In the genomic region with DNA sequence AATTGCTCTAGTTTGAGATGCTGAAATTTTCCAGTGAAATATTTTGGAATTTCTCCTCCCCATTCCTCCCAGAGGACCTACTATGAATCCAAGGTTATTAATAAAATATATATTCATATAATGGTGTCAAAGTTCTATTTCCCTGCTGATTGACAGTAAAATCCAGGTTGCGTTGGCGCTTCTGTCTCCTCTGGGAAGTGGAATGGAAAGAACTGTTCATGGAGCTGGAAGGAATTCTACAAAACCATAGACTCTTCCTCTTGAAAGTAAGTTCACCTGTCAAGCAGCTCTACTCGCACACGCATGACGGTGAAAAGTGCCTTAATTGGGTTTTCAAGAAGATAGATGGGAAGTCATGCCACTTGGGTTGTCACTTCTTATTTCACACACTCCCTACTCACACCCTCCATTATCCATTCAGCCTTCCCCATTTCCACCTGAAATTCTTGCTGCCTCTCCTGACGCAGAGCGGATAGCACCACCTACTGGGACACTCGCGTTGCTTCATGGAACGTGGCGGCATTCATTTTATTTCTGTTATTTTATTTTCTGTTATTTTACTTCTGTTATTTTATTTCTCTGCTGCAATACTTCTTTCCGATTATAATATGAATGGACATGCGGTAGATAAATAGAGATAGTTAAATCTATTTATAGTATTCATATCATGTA, we compare ENCODE assay signal across 8 cellular contexts.
DNase-seq lines count a peak whose midpoint lies in the region; ATAC-seq and TF ChIP-seq lines count a peak whose summit lies in the region.

No MANE protein-coding gene starts in this region.

- no peak for ATAC-seq in HG03095 (IDR thresholded peaks at IDR 0.05; ENCODE audit: unreplicated experiment)

- DNase-seq in HFFc6 (no peak), UCSD-AML1 (lab: John Stamatoyannopoulos, UW; ENCODE audit: unreplicated experiment) (peak; percentile 17), Calu3 (no peak), COLO829 (ENCODE audit: low spot score) (no peak), NCI-H2171 treated with DMSO at 0.1 percent for 48 hours (lab: John Stamatoyannopoulos, UW) (no peak)

- H3K9ac ChIP-seq in liver (ENCODE audit: low read depth in 1 of 2, low read length in 2 of 2) = no peak overlapping the region

- intact Hi-C loops in Calu3 (cut with micrococcal nuclease; ENCODE audit: unreplicated experiment) = no loop called here

- TF ChIP-seq RAD21 in liver (IDR thresholded peaks at IDR 0.05) = peak; percentile 62 to 75

- H3K27me3 ChIP-seq in liver (ENCODE audit: control insufficient read depth in 4 of 4, insufficient read depth in 4 of 4, low read length in 3 of 4) = no peaks in the 10 kb centered on the region

- H3K4me3 Mint-ChIP-seq in HFFc6 (no peak overlapping the region), Calu3 (ENCODE audit: low read depth, unreplicated experiment) (no peak overlapping the region)

- H3K36me3 Mint-ChIP-seq in HFFc6 (ENCODE audit: low read depth) (no peaks in the 10 kb centered on the region), Calu3 (ENCODE audit: insufficient read depth, unreplicated experiment) (no peaks in the 10 kb centered on the region)

- peak; percentile 77 for TF ChIP-seq CTCF in C4-2B (conservative IDR thresholded peaks at IDR 0.05)
- peak; percentile 42; the same call in 1 of the 2 replicates for TF ChIP-seq CTCF in HFFc6 (IDR thresholded peaks at IDR 0.05)
- TF ChIP-seq CTCF in liver (IDR thresholded peaks at IDR 0.05; ENCODE audit: low read depth, low read length, missing input control) = peak; percentile 14
- no peak for TF ChIP-seq CTCF in Calu3 (IDR thresholded peaks at IDR 0.05; ENCODE audit: unreplicated experiment)

- no peak overlapping the region for H3K4me3 ChIP-seq in liver (ENCODE audit: low read depth in 1 of 3, low read length in 3 of 3)

- H3K4me1 Mint-ChIP-seq in HFFc6 (ENCODE audit: low read depth) (no peaks in the 10 kb centered on the region), Calu3 (ENCODE audit: low read depth, unreplicated experiment) (no peaks in the 10 kb centered on the region)

- H3K27ac ChIP-seq in C4-2B (no peak overlapping the region), liver (ENCODE audit: low read depth in 1 of 2, low read length in 2 of 2) (no peak overlapping the region)

- no peaks in the 10 kb centered on the region for H3K9me3 ChIP-seq in liver (ENCODE audit: control insufficient read depth in 4 of 4, low read length in 3 of 4)

- H3K27me3 Mint-ChIP-seq in HFFc6 (ENCODE audit: insufficient read depth) = no peaks in the 10 kb centered on the region
- H3K27me3 Mint-ChIP-seq in Calu3 (ENCODE audit: unreplicated experiment) = no peaks in the 10 kb centered on the region

- CTCF ChIA-PET in Calu3 (lab: Charles Lee) = no interaction called here

- H3K4me1 ChIP-seq in liver (ENCODE audit: control insufficient read depth in 4 of 4, insufficient read depth in 4 of 4, low read length in 3 of 4) = no peaks in the 10 kb centered on the region

- H3K36me3 ChIP-seq in liver (ENCODE audit: control insufficient read depth in 4 of 4, insufficient read depth in 3 of 4, low read depth in 1 of 4, low read length in 3 of 4) = no peaks in the 10 kb centered on the region

- 30% methylated on average over 13 of the region's 13 CpGs for WGBS in liver

- BruUV-seq in Calu3 (replicated peaks; lab: Mats Ljungman, UMichigan) = no TSS peak

- H3K9me3 Mint-ChIP-seq in HFFc6 (no peaks in the 10 kb centered on the region; the same call in 1 of the 2 replicates), Calu3 (ENCODE audit: low read depth, unreplicated experiment) (no peaks in the 10 kb centered on the region)

- H3K27ac Mint-ChIP-seq in HFFc6 (no peak overlapping the region), Calu3 (ENCODE audit: unreplicated experiment) (no peak overlapping the region)

TF ChIP-seq in liver, 16 proteins besides CTCF, POLR2A, EP300 and RAD21:
- TF ChIP-seq, protein P1, sequence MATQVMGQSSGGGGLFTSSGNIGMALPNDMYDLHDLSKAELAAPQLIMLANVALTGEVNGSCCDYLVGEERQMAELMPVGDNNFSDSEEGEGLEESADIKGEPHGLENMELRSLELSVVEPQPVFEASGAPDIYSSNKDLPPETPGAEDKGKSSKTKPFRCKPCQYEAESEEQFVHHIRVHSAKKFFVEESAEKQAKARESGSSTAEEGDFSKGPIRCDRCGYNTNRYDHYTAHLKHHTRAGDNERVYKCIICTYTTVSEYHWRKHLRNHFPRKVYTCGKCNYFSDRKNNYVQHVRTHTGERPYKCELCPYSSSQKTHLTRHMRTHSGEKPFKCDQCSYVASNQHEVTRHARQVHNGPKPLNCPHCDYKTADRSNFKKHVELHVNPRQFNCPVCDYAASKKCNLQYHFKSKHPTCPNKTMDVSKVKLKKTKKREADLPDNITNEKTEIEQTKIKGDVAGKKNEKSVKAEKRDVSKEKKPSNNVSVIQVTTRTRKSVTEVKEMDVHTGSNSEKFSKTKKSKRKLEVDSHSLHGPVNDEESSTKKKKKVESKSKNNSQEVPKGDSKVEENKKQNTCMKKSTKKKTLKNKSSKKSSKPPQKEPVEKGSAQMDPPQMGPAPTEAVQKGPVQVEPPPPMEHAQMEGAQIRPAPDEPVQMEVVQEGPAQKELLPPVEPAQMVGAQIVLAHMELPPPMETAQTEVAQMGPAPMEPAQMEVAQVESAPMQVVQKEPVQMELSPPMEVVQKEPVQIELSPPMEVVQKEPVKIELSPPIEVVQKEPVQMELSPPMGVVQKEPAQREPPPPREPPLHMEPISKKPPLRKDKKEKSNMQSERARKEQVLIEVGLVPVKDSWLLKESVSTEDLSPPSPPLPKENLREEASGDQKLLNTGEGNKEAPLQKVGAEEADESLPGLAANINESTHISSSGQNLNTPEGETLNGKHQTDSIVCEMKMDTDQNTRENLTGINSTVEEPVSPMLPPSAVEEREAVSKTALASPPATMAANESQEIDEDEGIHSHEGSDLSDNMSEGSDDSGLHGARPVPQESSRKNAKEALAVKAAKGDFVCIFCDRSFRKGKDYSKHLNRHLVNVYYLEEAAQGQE (IDR thresholded peaks at IDR 0.05) = no peak
- TF ChIP-seq, protein P2, sequence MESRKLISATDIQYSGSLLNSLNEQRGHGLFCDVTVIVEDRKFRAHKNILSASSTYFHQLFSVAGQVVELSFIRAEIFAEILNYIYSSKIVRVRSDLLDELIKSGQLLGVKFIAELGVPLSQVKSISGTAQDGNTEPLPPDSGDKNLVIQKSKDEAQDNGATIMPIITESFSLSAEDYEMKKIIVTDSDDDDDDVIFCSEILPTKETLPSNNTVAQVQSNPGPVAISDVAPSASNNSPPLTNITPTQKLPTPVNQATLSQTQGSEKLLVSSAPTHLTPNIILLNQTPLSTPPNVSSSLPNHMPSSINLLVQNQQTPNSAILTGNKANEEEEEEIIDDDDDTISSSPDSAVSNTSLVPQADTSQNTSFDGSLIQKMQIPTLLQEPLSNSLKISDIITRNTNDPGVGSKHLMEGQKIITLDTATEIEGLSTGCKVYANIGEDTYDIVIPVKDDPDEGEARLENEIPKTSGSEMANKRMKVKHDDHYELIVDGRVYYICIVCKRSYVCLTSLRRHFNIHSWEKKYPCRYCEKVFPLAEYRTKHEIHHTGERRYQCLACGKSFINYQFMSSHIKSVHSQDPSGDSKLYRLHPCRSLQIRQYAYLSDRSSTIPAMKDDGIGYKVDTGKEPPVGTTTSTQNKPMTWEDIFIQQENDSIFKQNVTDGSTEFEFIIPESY (IDR thresholded peaks at IDR 0.05) = no peak
- TF ChIP-seq EGR1 (IDR thresholded peaks at IDR 0.05; ENCODE audit: low read depth in 2 of 2) (no peak), YY1 (IDR thresholded peaks at IDR 0.05) (no peak)
TF ChIP-seq in liver: peak in this region for 0.
